In the genomic region with DNA sequence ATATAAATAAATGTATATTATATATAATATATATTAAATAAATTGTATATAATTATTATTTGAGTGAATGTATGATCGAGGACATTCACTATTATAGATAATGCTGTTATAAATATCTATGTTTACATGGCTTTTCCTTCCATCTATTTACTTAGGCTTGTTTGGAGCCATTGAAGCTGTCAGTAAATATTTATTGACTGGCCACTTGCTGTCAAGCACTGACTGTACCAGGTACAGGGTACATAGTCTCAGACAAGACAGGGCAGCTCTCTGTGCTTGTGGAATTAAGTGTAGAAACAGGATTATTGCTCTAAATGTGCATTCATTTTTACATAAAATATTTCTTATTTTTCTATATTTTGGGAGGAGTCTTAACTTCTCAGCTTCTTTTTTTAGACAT, we compare ENCODE assay signal across 1 cellular context.
TF ChIP-seq lines count a peak whose summit lies in the region.

No MANE protein-coding gene starts in this region.

TF ChIP-seq in WTC11, 78 proteins besides CTCF, POLR2A, EP300 and RAD21 (continued from another document):
- TF ChIP-seq, protein P1, sequence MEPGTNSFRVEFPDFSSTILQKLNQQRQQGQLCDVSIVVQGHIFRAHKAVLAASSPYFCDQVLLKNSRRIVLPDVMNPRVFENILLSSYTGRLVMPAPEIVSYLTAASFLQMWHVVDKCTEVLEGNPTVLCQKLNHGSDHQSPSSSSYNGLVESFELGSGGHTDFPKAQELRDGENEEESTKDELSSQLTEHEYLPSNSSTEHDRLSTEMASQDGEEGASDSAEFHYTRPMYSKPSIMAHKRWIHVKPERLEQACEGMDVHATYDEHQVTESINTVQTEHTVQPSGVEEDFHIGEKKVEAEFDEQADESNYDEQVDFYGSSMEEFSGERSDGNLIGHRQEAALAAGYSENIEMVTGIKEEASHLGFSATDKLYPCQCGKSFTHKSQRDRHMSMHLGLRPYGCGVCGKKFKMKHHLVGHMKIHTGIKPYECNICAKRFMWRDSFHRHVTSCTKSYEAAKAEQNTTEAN (CRISPR knock-in tag; IDR thresholded peaks at IDR 0.05), result no peak
- TF ChIP-seq EMX1 (CRISPR knock-in tag; IDR thresholded peaks at IDR 0.05) (no peak), TP53 (CRISPR knock-in tag; IDR thresholded peaks at IDR 0.05) (no peak), NR1H2 (CRISPR knock-in tag; IDR thresholded peaks at IDR 0.05) (no peak), ZNF317 (CRISPR knock-in tag; IDR thresholded peaks at IDR 0.05; ENCODE audit: borderline replicate concordance, low read depth) (no peak), ZBTB21 (CRISPR knock-in tag; IDR thresholded peaks at IDR 0.05; ENCODE audit: borderline replicate concordance) (no peak)
- TF ChIP-seq, protein P2, sequence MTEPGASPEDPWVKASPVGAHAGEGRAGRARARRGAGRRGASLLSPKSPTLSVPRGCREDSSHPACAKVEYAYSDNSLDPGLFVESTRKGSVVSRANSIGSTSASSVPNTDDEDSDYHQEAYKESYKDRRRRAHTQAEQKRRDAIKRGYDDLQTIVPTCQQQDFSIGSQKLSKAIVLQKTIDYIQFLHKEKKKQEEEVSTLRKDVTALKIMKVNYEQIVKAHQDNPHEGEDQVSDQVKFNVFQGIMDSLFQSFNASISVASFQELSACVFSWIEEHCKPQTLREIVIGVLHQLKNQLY (CRISPR knock-in tag; IDR thresholded peaks at IDR 0.05), result no peak
- TF ChIP-seq, protein P3, sequence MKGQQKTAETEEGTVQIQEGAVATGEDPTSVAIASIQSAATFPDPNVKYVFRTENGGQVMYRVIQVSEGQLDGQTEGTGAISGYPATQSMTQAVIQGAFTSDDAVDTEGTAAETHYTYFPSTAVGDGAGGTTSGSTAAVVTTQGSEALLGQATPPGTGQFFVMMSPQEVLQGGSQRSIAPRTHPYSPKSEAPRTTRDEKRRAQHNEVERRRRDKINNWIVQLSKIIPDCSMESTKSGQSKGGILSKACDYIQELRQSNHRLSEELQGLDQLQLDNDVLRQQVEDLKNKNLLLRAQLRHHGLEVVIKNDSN (CRISPR knock-in tag; IDR thresholded peaks at IDR 0.05), result no peak
